ENCODE assay signal across 22 cellular contexts in genomic region chr2:215617060-215617824, GRCh38.
DNase-seq lines count a peak whose midpoint lies in the region; ATAC-seq and TF ChIP-seq lines count a peak whose summit lies in the region.
"Had no signal": no experiment of that assay in that cellular context is flagged by ENCODE, and none has a peak within 500 bp of the region (broad histone marks: within the 10 kb centered on the region; RNA-seq: fewer than 3 reads in every experiment).

No MANE protein-coding gene starts in this region.

- H3K23ac ChIP-seq in IMR-90 (ENCODE audit: low read depth, low read length): 0 out of 2 replicates have a peak overlapping the region, but pooled peaks have one; percentile 11

- H3K18ac ChIP-seq in IMR-90 (ENCODE audit: low read depth, low read length): peak overlapping the region; percentile 24; the same call in 1 of the 2 replicates

- H3K4me1 ChIP-seq in Caco-2 (peaks cover 65% of the 10 kb centered on the region), IMR-90 (ENCODE audit: control insufficient read depth, insufficient read depth, low read length) (peaks cover 14% of the 10 kb centered on the region), endodermal cell (ENCODE audit: control insufficient read depth, insufficient read depth, low read length) (peaks cover 17% of the 10 kb centered on the region)

- H3K27me3 Mint-ChIP-seq in Caco-2 (ENCODE audit: insufficient read depth, unreplicated experiment) (no peaks in the 10 kb centered on the region), endodermal cell (ENCODE audit: insufficient read depth) (no peaks in the 10 kb centered on the region), progenitor cell of endocrine pancreas (no peaks in the 10 kb centered on the region)

- H3K4me2 ChIP-seq in IMR-90 (ENCODE audit: low read depth, low read length): no peak overlapping the region

- H4K91ac ChIP-seq in IMR-90 (ENCODE audit: insufficient read depth, low read depth, low read length): 0 out of 2 replicates have a peak overlapping the region, but pooled peaks have one; percentile 16

- H3K4me3 ChIP-seq in Caco-2 (ENCODE audit: low read depth, low read length) (no peak overlapping the region), IMR-90 (ENCODE audit: insufficient read depth, low read depth, low read length) (no peak overlapping the region), endodermal cell (ENCODE audit: low read length) (peak overlapping the region; percentile 70)
- H3K4me3 ChIP-seq: SJCRH30 had no signal

- POLR2A ChIA-PET in Caco-2 (lab: Charles Lee): no interaction called here
- POLR2A ChIA-PET in IMR-90 (lab: Charles Lee; ENCODE audit: unreplicated experiment): no interaction called here

- H3K27me3 ChIP-seq in Caco-2 (replicated peaks; ENCODE audit: control insufficient read depth, insufficient read depth, low read length) (no peaks in the 10 kb centered on the region), IMR-90 (ENCODE audit: control insufficient read depth, insufficient read depth, low read length) (no peaks in the 10 kb centered on the region), endodermal cell (ENCODE audit: control insufficient read depth, insufficient read depth, low read length, poor library complexity, severe bottlenecking) (no peaks in the 10 kb centered on the region)
- H3K27me3 ChIP-seq: BE2C, SJCRH30 had no signal

- H3K36me3 ChIP-seq in Caco-2 (ENCODE audit: control insufficient read depth, insufficient read depth, low read length): no peaks in the 10 kb centered on the region; the same call in 1 of the 2 replicates
- H3K36me3 ChIP-seq in IMR-90 (ENCODE audit: control insufficient read depth, insufficient read depth, low read length): no peaks in the 10 kb centered on the region
- H3K36me3 ChIP-seq in endodermal cell (ENCODE audit: control insufficient read depth, insufficient read depth, low read length): peaks cover 8% of the 10 kb centered on the region
- H3K36me3 ChIP-seq: BE2C, SJCRH30 had no signal

- no peak overlapping the region for H3K14ac ChIP-seq in IMR-90 (replicated peaks; ENCODE audit: low read depth, low read length)

- no peak for TF ChIP-seq CTCF in Caco-2 (IDR thresholded peaks at IDR 0.05; ENCODE audit: insufficient read depth in 1 of 2, low read depth in 1 of 2, low read length in 1 of 2, severe bottlenecking in 1 of 2, unreplicated experiment in 1 of 2)
- no peak for TF ChIP-seq CTCF in IMR-90 (conservative IDR thresholded peaks at IDR 0.05; ENCODE audit: low read depth, low read length)
- TF ChIP-seq CTCF in endodermal cell (conservative IDR thresholded peaks at IDR 0.05): no peak
- no peak for TF ChIP-seq CTCF in progenitor cell of endocrine pancreas (IDR thresholded peaks at IDR 0.05; ENCODE audit: unreplicated experiment)

- H2AFZ ChIP-seq in IMR-90 (replicated peaks; ENCODE audit: low read length, poor library complexity): no peak overlapping the region

- DNase-seq in Caco-2: peak; percentile 62 to 71
- no peak for DNase-seq in IMR-90
- DNase-seq in endodermal cell: no peak
- DNase-seq in progenitor cell of endocrine pancreas (ENCODE audit: low spot score, unreplicated experiment): no peak
- DNase-seq in COLO829 (ENCODE audit: low spot score): no peak
- DNase-seq: BE2C; CD4-positive, CD25-positive, alpha-beta regulatory T cell; COR-L47; DMS153; GOT3; HCEC 1CT; Kasumi-1; NCI-H1092; NCI-H1436; NCI-H2029 treated with DMSO at 0.1 percent for 48 hours; NCI-H2171; NCI-H524 treated with DMSO at 0.1 percent for 48 hours; NCI-H82; SJCRH30; T-cell had no signal

- ATAC-seq in IMR-90 (ENCODE audit: low read depth): no peak
- no peak for ATAC-seq in GM19397 (IDR thresholded peaks at IDR 0.05; ENCODE audit: unreplicated experiment)
- no peak for ATAC-seq in HG03280 (IDR thresholded peaks at IDR 0.05; ENCODE audit: unreplicated experiment)
- ATAC-seq: T-cell had no signal

- H3K4ac ChIP-seq in IMR-90 (ENCODE audit: low read depth, low read length): 0 out of 2 replicates have a peak overlapping the region, but pooled peaks have one; percentile 9

- H3K27ac Mint-ChIP-seq in Caco-2 (ENCODE audit: unreplicated experiment) (peak overlapping the region; percentile 95), endodermal cell (peak overlapping the region; percentile 15), progenitor cell of endocrine pancreas (peak overlapping the region; percentile 93)
- H3K27ac Mint-ChIP-seq: CD4-positive, CD25-positive, alpha-beta regulatory T cell; T-cell had no signal

- H3K36me3 Mint-ChIP-seq in Caco-2 (ENCODE audit: insufficient read depth, unreplicated experiment) (peaks cover 27% of the 10 kb centered on the region), endodermal cell (ENCODE audit: low read depth) (peaks cover 14% of the 10 kb centered on the region), progenitor cell of endocrine pancreas (ENCODE audit: insufficient read depth) (peaks cover 10% of the 10 kb centered on the region)
- H3K36me3 Mint-ChIP-seq: CD4-positive, CD25-positive, alpha-beta regulatory T cell; T-cell had no signal

- CTCF ChIA-PET in Caco-2 (lab: Charles Lee): no interaction called here
- CTCF ChIA-PET in IMR-90 (lab: Yijun Ruan, JAX): no interaction called here

- no peak overlapping the region for H3K9ac ChIP-seq in IMR-90 (ENCODE audit: low read depth, low read length)
- H3K9ac ChIP-seq in endodermal cell (ENCODE audit: extremely low read depth, low read length, poor library complexity, severe bottlenecking): no peak overlapping the region

- no TSS peak for BruUV-seq in Caco-2 (replicated peaks; lab: Mats Ljungman, UMichigan)
- BruUV-seq in IMR-90 (replicated peaks; lab: Mats Ljungman, UMichigan): no TSS peak

- TF ChIP-seq RAD21 in IMR-90 (IDR thresholded peaks at IDR 0.05; ENCODE audit: low read length): no peak

- peaks cover 12% of the 10 kb centered on the region for H3K9me3 ChIP-seq in Caco-2
- no peaks in the 10 kb centered on the region for H3K9me3 ChIP-seq in IMR-90 (ENCODE audit: control insufficient read depth, insufficient read depth, low read length)
- H3K9me3 ChIP-seq in endodermal cell (ENCODE audit: control insufficient read depth, low read length): peaks cover 37% of the 10 kb centered on the region
- H3K9me3 ChIP-seq: BE2C, SJCRH30 had no signal

- H3K4me1 Mint-ChIP-seq in Caco-2 (ENCODE audit: low read depth, unreplicated experiment) (peaks cover 53% of the 10 kb centered on the region), endodermal cell (peaks cover 54% of the 10 kb centered on the region), progenitor cell of endocrine pancreas (ENCODE audit: low read depth) (peaks cover 52% of the 10 kb centered on the region)
- H3K4me1 Mint-ChIP-seq: CD4-positive, CD25-positive, alpha-beta regulatory T cell had no signal

- TF ChIP-seq POLR2A in IMR-90 (IDR thresholded peaks at IDR 0.05; ENCODE audit: low read depth, low read length): no peak

- H2BK120ac ChIP-seq in IMR-90 (ENCODE audit: low read depth, low read length): no peak overlapping the region

- in situ Hi-C loops in IMR-90 (cut with MboI; ENCODE audit: low sequenced_read_pairs): no loop called here

- H2AK5ac ChIP-seq in IMR-90 (ENCODE audit: low read depth, low read length): 0 out of 2 replicates have a peak overlapping the region, but pooled peaks have one; percentile 18

- no peak overlapping the region for H3K56ac ChIP-seq in IMR-90 (ENCODE audit: extremely low read depth, insufficient read depth, low read length)

- dilution Hi-C loops in IMR-90 (cut with HindIII; ENCODE audit: low sequenced_read_pairs, unreplicated experiment): no loop called here

- H3K79me1 ChIP-seq in IMR-90 (ENCODE audit: low read depth in 1 of 2, low read length in 2 of 2): no peaks in the 10 kb centered on the region

- 61% methylated on average over 2 of the region's 4 CpGs; no CpG with 5 or more reads in 1 of the 2 experiments for WGBS in IMR-90 (ENCODE audit: extremely low coverage in 2 of 2, insufficient read length in 1 of 2), 2 experiments
- 90 to 94% methylated on average over 4 of the region's 4 CpGs for WGBS in endodermal cell (ENCODE audit: insufficient coverage in 1 of 2, insufficient read length in 1 of 2), 2 experiments

- H4K8ac ChIP-seq in IMR-90 (ENCODE audit: low read depth in 2 of 2, low read length in 2 of 2): no peak overlapping the region

- H2BK15ac ChIP-seq in IMR-90 (ENCODE audit: low read depth, low read length): peak overlapping the region; percentile 70; the same call in 1 of the 3 replicates

- H3K4me3 Mint-ChIP-seq in Caco-2 (ENCODE audit: unreplicated experiment) (peak overlapping the region; percentile 27), endodermal cell (no peak overlapping the region), progenitor cell of endocrine pancreas (ENCODE audit: low read depth) (no peak overlapping the region)
- H3K4me3 Mint-ChIP-seq: CD4-positive, CD25-positive, alpha-beta regulatory T cell; T-cell had no signal

- intact Hi-C loops in Caco-2 (cut with micrococcal nuclease; ENCODE audit: unreplicated experiment) (loop anchor here (1.0 to 10.0 kb wide), 5 partner anchors 155 to 302 kb away; partner anchors contain the start of genes ATIC and FN1), IMR-90 (cut with micrococcal nuclease) (no loop called here)

- H4K20me1 ChIP-seq in IMR-90 (ENCODE audit: insufficient read depth, low read length): no peaks in the 10 kb centered on the region

- H2BK5ac ChIP-seq in IMR-90 (ENCODE audit: low read depth, low read length, poor library complexity, severe bottlenecking): no peak overlapping the region

- peak overlapping the region; percentile 43; the same call in 1 of the 2 replicates for H2BK20ac ChIP-seq in IMR-90 (ENCODE audit: low read depth, low read length)

- peaks cover 10% of the 10 kb centered on the region for H3K9me3 Mint-ChIP-seq in Caco-2 (ENCODE audit: unreplicated experiment)
- H3K9me3 Mint-ChIP-seq in endodermal cell: peaks cover 35% of the 10 kb centered on the region
- H3K9me3 Mint-ChIP-seq in progenitor cell of endocrine pancreas (ENCODE audit: low read depth): peaks cover 6% of the 10 kb centered on the region
- H3K9me3 Mint-ChIP-seq: T-cell had no signal

- no peaks in the 10 kb centered on the region; the same call in 1 of the 2 replicates for H3K9me1 ChIP-seq in IMR-90 (ENCODE audit: insufficient read depth, low read length)

- no peak overlapping the region for H3K27ac ChIP-seq in IMR-90 (ENCODE audit: insufficient read depth, low read length)
- no peak overlapping the region for H3K27ac ChIP-seq in endodermal cell (ENCODE audit: low read depth, low read length)
- H3K27ac ChIP-seq: SJCRH30 had no signal

- no peak overlapping the region for H2AK9ac ChIP-seq in IMR-90 (replicated peaks; ENCODE audit: low read depth, low read length, poor library complexity)

- no peak overlapping the region for H4K5ac ChIP-seq in IMR-90 (ENCODE audit: low read depth, low read length)

TF ChIP-seq in IMR-90, 13 proteins besides CTCF, POLR2A, EP300 and RAD21 (continues in another document):
- TF ChIP-seq RFX5 (IDR thresholded peaks at IDR 0.05; ENCODE audit: low read depth, low read length) (no peak), BHLHE40 (IDR thresholded peaks at IDR 0.05; ENCODE audit: low read depth, low read length) (no peak), CHD1 (IDR thresholded peaks at IDR 0.05; ENCODE audit: low read depth, low read length) (no peak), MAZ (IDR thresholded peaks at IDR 0.05; ENCODE audit: borderline replicate concordance, low read depth, low read length) (no peak), CEBPB (IDR thresholded peaks at IDR 0.05; ENCODE audit: low read depth, low read length) (no peak), MAFK (IDR thresholded peaks at IDR 0.05; ENCODE audit: low read depth, low read length) (no peak)

Comparison
In these comparisons a context has a peak if more than half of its experiments do, and no peak if none do; other contexts are left out.
1. DNase-seq: peak in Caco-2 (2 of 2); none in IMR-90 (single experiment), endodermal cell (single experiment), progenitor cell of endocrine pancreas (single experiment) and COLO829 (single experiment).
2. H3K27ac Mint-ChIP-seq: peak in every context shown above with its lines; median percentile 95 in Caco-2; 93 in progenitor cell of endocrine pancreas; 15 in endodermal cell.